ENCODE assay signal across 9 cellular contexts in the genomic region with DNA sequence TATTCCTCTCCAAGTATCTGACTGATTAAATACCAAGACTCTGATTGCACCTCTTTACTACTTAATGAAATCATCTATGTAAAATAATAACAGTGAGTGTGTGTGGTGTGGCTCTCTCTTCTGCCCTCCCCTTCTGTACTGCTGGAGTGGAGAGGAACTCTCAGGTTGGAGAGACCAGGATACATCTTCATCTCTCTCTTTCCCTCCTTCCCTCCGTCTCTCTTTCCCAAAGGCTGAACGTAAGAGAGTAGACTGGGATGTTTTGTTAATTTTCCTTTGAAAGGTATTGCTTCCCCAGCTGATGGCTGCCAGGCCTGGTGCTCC. TPM values are rescaled to one million over a fixed set of nuclear protein-coding genes. Genes with fewer than 3 reads are reported as not detected.
DNase-seq lines count a peak whose midpoint lies in the region; ATAC-seq and TF ChIP-seq lines count a peak whose summit lies in the region.
"Had no signal": no experiment of that assay in that cellular context is flagged by ENCODE, and none has a peak within 500 bp of the region (broad histone marks: within the 10 kb centered on the region; RNA-seq: fewer than 3 reads in every experiment).

No MANE protein-coding gene starts in this region.

- DNase-seq in CD8-positive, alpha-beta memory T cell, result no peak
- DNase-seq in PC-9 (no peak), neural crest cell (ENCODE audit: low read depth, low spot score) (no peak), GM13977 (ENCODE audit: low spot score) (no peak), NCI-H2171 (lab: John Stamatoyannopoulos, UW) (no peak)
- DNase-seq: activated gamma-delta T cell had no signal

- H3K4me1 ChIP-seq in CD8-positive, alpha-beta memory T cell (ENCODE audit: insufficient read depth, low read length), result peaks cover 16% of the 10 kb centered on the region
- 0 out of 2 replicates have a peak, but pooled peaks cover 3% of the 10 kb centered on the region for H3K4me1 ChIP-seq in PC-9 (replicated peaks; ENCODE audit: insufficient read depth)
- H3K4me1 ChIP-seq in ectodermal cell (ENCODE audit: control insufficient read depth, insufficient read depth, low read length), result no peaks in the 10 kb centered on the region
- H3K4me1 ChIP-seq: SJSA1 had no signal

- POLR2A ChIA-PET in CD8-positive, alpha-beta memory T cell (lab: Charles Lee), result interaction anchor here (1.0 kb wide), 1 partner anchor 11 kb away, joined by 10 read pairs; the partner anchor contains the start of gene TRIM4
- POLR2A ChIA-PET in PC-9 (lab: Charles Lee; ENCODE audit: unreplicated experiment), result interaction anchor here (0.5 to 0.7 kb wide), 3 partner anchors 10 to 168 kb away, joined by 3 read pairs; partner anchors contain the start of gene TRIM4

- H3K4me3 ChIP-seq in CD8-positive, alpha-beta memory T cell (ENCODE audit: low read length), result peak overlapping the region; percentile 46
- no peak overlapping the region; the same call in 1 of the 2 replicates for H3K4me3 ChIP-seq in PC-9
- peak overlapping the region; percentile 34 for H3K4me3 ChIP-seq in ectodermal cell (ENCODE audit: insufficient read depth, low read depth, low read length)
- H3K4me3 ChIP-seq: SJSA1 had no signal

- H3K27me3 Mint-ChIP-seq in CD8-positive, alpha-beta memory T cell, result peaks cover 35 to 59% of the 10 kb centered on the region in 2 donors
- H3K27me3 Mint-ChIP-seq in neural crest cell (ENCODE audit: low read depth), result peaks cover 47% of the 10 kb centered on the region

- peak overlapping the region in 1 of 8 donors; percentile 40 for H3K27ac Mint-ChIP-seq in CD8-positive, alpha-beta memory T cell
- no peak overlapping the region for H3K27ac Mint-ChIP-seq in neural crest cell (ENCODE audit: unreplicated experiment)

- H3K27me3 ChIP-seq in CD8-positive, alpha-beta memory T cell (ENCODE audit: insufficient read depth, low read length, poor library complexity, severe bottlenecking), result no peaks in the 10 kb centered on the region
- peaks cover 68% of the 10 kb centered on the region for H3K27me3 ChIP-seq in PC-9 (ENCODE audit: insufficient read depth, low read depth)
- H3K27me3 ChIP-seq in ectodermal cell (ENCODE audit: control insufficient read depth, insufficient read depth, low read length, poor library complexity, severe bottlenecking), result peaks cover 33% of the 10 kb centered on the region

- H3K4me3 Mint-ChIP-seq in CD8-positive, alpha-beta memory T cell, result peak overlapping the region in 6 of 7 donors; percentile 24 to 86 (median 64)
- H3K4me3 Mint-ChIP-seq in neural crest cell, result peak overlapping the region; percentile 80

- WGBS in ectodermal cell, 2 experiments, result 50% methylated on average over 1 of the region's 2 CpGs; no CpG with 5 or more reads in 1 of the 2 experiments

- CTCF ChIA-PET in CD8-positive, alpha-beta memory T cell (lab: Charles Lee), result interaction anchor here (1.1 to 1.9 kb wide), 4 partner anchors 10 to 66 kb away, joined by 3 to 10 read pairs (median 6); partner anchors contain the start of gene TRIM4
- CTCF ChIA-PET in PC-9 (lab: Charles Lee), result interaction anchor here (0.5 to 1.0 kb wide), 4 partner anchors 10 to 298 kb away, joined by 3 to 5 read pairs (median 4); partner anchors contain the start of gene TRIM4

- H2AFZ ChIP-seq in PC-9, result peak overlapping the region; percentile 64; the same call in 1 of the 2 replicates

- peaks cover 11 to 24% (median 21%) of the 10 kb centered on the region in 3 donors for H3K4me1 Mint-ChIP-seq in CD8-positive, alpha-beta memory T cell
- H3K4me1 Mint-ChIP-seq in neural crest cell, result peaks cover 31% of the 10 kb centered on the region

- no peaks in the 10 kb centered on the region for H3K36me3 Mint-ChIP-seq in CD8-positive, alpha-beta memory T cell
- no peaks in the 10 kb centered on the region for H3K36me3 Mint-ChIP-seq in neural crest cell (ENCODE audit: low read depth)

- in situ Hi-C loops in GM13977 (cut with MboI; ENCODE audit: low pct_unique_long_range_greater_than_20kb, low sequenced_read_pairs, unreplicated experiment), result no loop called here

- intact Hi-C loops in PC-9 (cut with micrococcal nuclease; ENCODE audit: unreplicated experiment), result loop anchor here (1.0 to 5.0 kb wide), 2 partner anchors 48 to 62 kb away; partner anchors contain the start of gene AZGP1

- no peaks in the 10 kb centered on the region for H3K9me3 Mint-ChIP-seq in CD8-positive, alpha-beta memory T cell
- H3K9me3 Mint-ChIP-seq in neural crest cell, result no peaks in the 10 kb centered on the region

- no TSS peak for BruUV-seq in PC-9 (replicated peaks; lab: Mats Ljungman, UMichigan)

- H4K20me1 ChIP-seq in PC-9 (ENCODE audit: insufficient read depth), result no peaks in the 10 kb centered on the region

- TF ChIP-seq CTCF in PC-9 (conservative IDR thresholded peaks at IDR 0.05), result peak; percentile 11; the same call in 1 of the 2 replicates
- TF ChIP-seq CTCF in neural crest cell (conservative IDR thresholded peaks at IDR 0.05), result no peak
- no peak for TF ChIP-seq CTCF in GM13977 (IDR thresholded peaks at IDR 0.05; ENCODE audit: extremely low read depth, insufficient read depth, missing control alignments)

- H3F3A ChIP-seq in PC-9 (ENCODE audit: insufficient read depth, low read depth), result no peaks in the 10 kb centered on the region

- no peaks in the 10 kb centered on the region for H3K79me2 ChIP-seq in PC-9 (ENCODE audit: low read depth)

- H3K36me3 ChIP-seq in CD8-positive, alpha-beta memory T cell (ENCODE audit: insufficient read depth, low read length), result no peaks in the 10 kb centered on the region
- H3K36me3 ChIP-seq in PC-9 (ENCODE audit: low read depth), result no peaks in the 10 kb centered on the region
- no peaks in the 10 kb centered on the region for H3K36me3 ChIP-seq in ectodermal cell (ENCODE audit: control insufficient read depth, insufficient read depth, low read length)
- H3K36me3 ChIP-seq: SJSA1 had no signal

- H3K9me3 ChIP-seq in CD8-positive, alpha-beta memory T cell (ENCODE audit: low read length), result no peaks in the 10 kb centered on the region
- H3K9me3 ChIP-seq in PC-9 (ENCODE audit: insufficient read depth, low read depth) (no peaks in the 10 kb centered on the region; the same call in 1 of the 2 replicates), ectodermal cell (ENCODE audit: control insufficient read depth, low read length) (no peaks in the 10 kb centered on the region)
- H3K9me3 ChIP-seq: SJSA1 had no signal

- H3K4me2 ChIP-seq in PC-9, result peak overlapping the region; percentile 76

- no peak overlapping the region for H3K27ac ChIP-seq in CD8-positive, alpha-beta memory T cell (ENCODE audit: low read depth, low read length)
- H3K27ac ChIP-seq in PC-9, result no peak overlapping the region
- H3K27ac ChIP-seq in ectodermal cell (ENCODE audit: insufficient read depth, low read depth, low read length, poor library complexity, severe bottlenecking), result no peak overlapping the region
- H3K27ac ChIP-seq: SJSA1 had no signal

- H3K9me2 ChIP-seq in PC-9 (ENCODE audit: insufficient read depth), result no peaks in the 10 kb centered on the region

- no peak for ATAC-seq in GM21576 (IDR thresholded peaks at IDR 0.05; ENCODE audit: unreplicated experiment)

RNA-seq across cellular contexts. Expression of gene GJC3, which starts 0.3 kb away (rescaled TPM):
- total RNA-seq in CD8-positive, alpha-beta memory T cell, result under 1 TPM in 1 of 2 experiments, not detected in 1; 0.20 TPM
- polyA plus RNA-seq in CD8-positive, alpha-beta memory T cell, result not detected
- total RNA-seq in PC-9 (2021) (not detected in 2 replicates), neural crest cell (0.28 and 0.45 TPM in 2 replicates)
- polyA plus RNA-seq in ectodermal cell (2013, experiment 1 of 4), result 0.76 TPM
- polyA plus RNA-seq in ectodermal cell (2013, experiment 2 of 4), result 0.59 TPM
- polyA plus RNA-seq in ectodermal cell (2013, experiment 3 of 4), result 0.48 TPM
- polyA plus RNA-seq in ectodermal cell (2013, experiment 4 of 4), result 0.89 TPM
- total RNA-seq: SJSA1 had no signal

RNA-seq across cellular contexts. Expression of gene TRIM4, which starts 10.4 kb away (rescaled TPM):
- 10 to 100 TPM; 30.0 to 31.0 TPM for total RNA-seq in CD8-positive, alpha-beta memory T cell
- 25.8 TPM for polyA plus RNA-seq in CD8-positive, alpha-beta memory T cell
- total RNA-seq in PC-9 (2021) (34.0 and 35.8 TPM in 2 replicates), neural crest cell (8.9 and 10.4 TPM in 2 replicates)
- 18.8 TPM for polyA plus RNA-seq in ectodermal cell (2013, experiment 1 of 4)
- 18.2 TPM for polyA plus RNA-seq in ectodermal cell (2013, experiment 2 of 4)
- polyA plus RNA-seq in ectodermal cell (2013, experiment 3 of 4), result 19.8 TPM
- 19.0 TPM for polyA plus RNA-seq in ectodermal cell (2013, experiment 4 of 4)

RNA-seq across cellular contexts. Expression of gene AZGP1, which starts 46.1 kb away (rescaled TPM):
- total RNA-seq in CD8-positive, alpha-beta memory T cell, result not detected
- polyA plus RNA-seq in CD8-positive, alpha-beta memory T cell, result not detected
- 0.70 TPM in 1 of 2 replicates, not detected in the other for total RNA-seq in PC-9 (2021)
- polyA plus RNA-seq in ectodermal cell (2013, experiment 1 of 4), result not detected
- polyA plus RNA-seq in ectodermal cell (2013, experiment 2 of 4), result not detected
- polyA plus RNA-seq in ectodermal cell (2013, experiment 3 of 4), result not detected
- polyA plus RNA-seq in ectodermal cell (2013, experiment 4 of 4), result not detected
- 0.52 TPM in 1 of 2 replicates, not detected in the other for total RNA-seq in neural crest cell
- total RNA-seq: SJSA1 had no signal

RNA-seq across cellular contexts. Expression of gene OR2AE1, which starts 52.9 kb away (rescaled TPM):
- under 1 TPM in 1 of 2 experiments, not detected in 1; 0.26 TPM for total RNA-seq in CD8-positive, alpha-beta memory T cell
- not detected for polyA plus RNA-seq in CD8-positive, alpha-beta memory T cell
- total RNA-seq in PC-9 (2021), result not detected in 2 replicates
- not detected for polyA plus RNA-seq in ectodermal cell (2013, experiment 1 of 4)
- polyA plus RNA-seq in ectodermal cell (2013, experiment 2 of 4), result not detected
- not detected for polyA plus RNA-seq in ectodermal cell (2013, experiment 3 of 4)
- polyA plus RNA-seq in ectodermal cell (2013, experiment 4 of 4), result not detected
- 0.27 TPM in 1 of 2 replicates, not detected in the other for total RNA-seq in neural crest cell
- total RNA-seq: SJSA1 had no signal
